Comparison of ENCODE assay signal across 22 cellular contexts in the genomic region with DNA sequence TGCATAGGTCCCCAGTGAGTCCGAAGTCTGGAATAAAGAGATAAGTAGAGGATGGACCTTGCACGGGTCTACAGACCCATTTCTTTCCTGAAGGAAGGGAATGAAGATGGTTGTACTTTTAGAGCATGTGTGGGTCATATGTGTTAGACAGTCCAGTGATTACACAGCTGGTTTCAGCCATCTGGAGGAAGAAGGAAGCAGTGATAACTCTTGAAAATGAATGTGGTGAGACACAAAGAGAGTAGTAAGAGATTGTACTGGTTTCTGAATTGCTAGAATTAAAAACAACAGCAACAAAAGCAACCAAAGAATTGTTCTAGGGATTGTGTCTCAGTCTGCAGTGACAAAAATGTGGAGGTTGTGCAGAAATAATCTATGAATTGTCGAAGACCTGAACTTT.
"Had no signal": no experiment of that assay in that cellular context is flagged by ENCODE, and none has a peak within 500 bp of the region (broad histone marks: within the 10 kb centered on the region; RNA-seq: fewer than 3 reads in every experiment).

No MANE protein-coding gene starts in this region.

- H3K36me3 ChIP-seq: ovary, thoracic aorta had no signal

- H3K27ac ChIP-seq: ovary, skin epidermis, thoracic aorta had no signal

- H3K4me3 ChIP-seq: ovary, skin epidermis, thoracic aorta had no signal

- H3K9me3 ChIP-seq: ovary, thoracic aorta had no signal

- DNase-seq: activated CD4-positive, alpha-beta memory T cell treated with anti-CD3 and anti-CD28 coated beads for 36 hours; activated CD4-positive, alpha-beta T cell treated with anti-CD3 and anti-CD28 coated beads, Interleukin-2, amount 10 ng/mL, durations not matched to agents 24 days and 14 days; activated CD4-positive, CD25-positive, alpha-beta regulatory T cell treated with anti-CD3 and anti-CD28 coated beads, Interleukin-2, amount 50 U/mL, for 72 hours; activated CD8-positive, alpha-beta memory T cell treated with anti-CD3 and anti-CD28 coated beads, Interleukin-2, amount 50 U/mL, for 48 hours; activated naive CD8-positive, alpha-beta T cell treated with anti-CD3 and anti-CD28 coated beads, Interleukin-2, amount 50 U/mL, for 24 hours; activated T-cell treated with anti-CD3 and anti-CD28 coated beads, Interleukin-2, amount 50 U/mL, for 24 hours; amygdala; central memory CD4-positive, alpha-beta T cell; endodermal cell; head of caudate nucleus; hypothalamus; naive B cell; ovary; retina; stimulated activated CD4-positive, alpha-beta T cell treated with anti-CD3 and anti-CD28 coated beads, Interleukin-12 subunit alpha, Interleukin-12 subunit beta, amount 100 ng/mL, for 4 hours; stimulated activated CD4-positive, alpha-beta T cell treated with anti-CD3 and anti-CD28 coated beads, Interleukin-4, amount 100 ng/mL, for 1 hour; T-helper 9 cell had no signal

- H3K27me3 ChIP-seq: ovary had no signal

- ATAC-seq: activated naive CD8-positive, alpha-beta T cell treated with anti-CD3 and anti-CD28 coated beads, Interleukin-2, amount 50 U/mL, for 24 hours; activated T-helper 17 cell treated with anti-CD3 and anti-CD28 coated beads, Interleukin-2, amount 50 U/mL, for 72 hours; esophagus mucosa; sciatic nerve had no signal
